8 cellular contexts compared by ENCODE assay signal in the genomic region with DNA sequence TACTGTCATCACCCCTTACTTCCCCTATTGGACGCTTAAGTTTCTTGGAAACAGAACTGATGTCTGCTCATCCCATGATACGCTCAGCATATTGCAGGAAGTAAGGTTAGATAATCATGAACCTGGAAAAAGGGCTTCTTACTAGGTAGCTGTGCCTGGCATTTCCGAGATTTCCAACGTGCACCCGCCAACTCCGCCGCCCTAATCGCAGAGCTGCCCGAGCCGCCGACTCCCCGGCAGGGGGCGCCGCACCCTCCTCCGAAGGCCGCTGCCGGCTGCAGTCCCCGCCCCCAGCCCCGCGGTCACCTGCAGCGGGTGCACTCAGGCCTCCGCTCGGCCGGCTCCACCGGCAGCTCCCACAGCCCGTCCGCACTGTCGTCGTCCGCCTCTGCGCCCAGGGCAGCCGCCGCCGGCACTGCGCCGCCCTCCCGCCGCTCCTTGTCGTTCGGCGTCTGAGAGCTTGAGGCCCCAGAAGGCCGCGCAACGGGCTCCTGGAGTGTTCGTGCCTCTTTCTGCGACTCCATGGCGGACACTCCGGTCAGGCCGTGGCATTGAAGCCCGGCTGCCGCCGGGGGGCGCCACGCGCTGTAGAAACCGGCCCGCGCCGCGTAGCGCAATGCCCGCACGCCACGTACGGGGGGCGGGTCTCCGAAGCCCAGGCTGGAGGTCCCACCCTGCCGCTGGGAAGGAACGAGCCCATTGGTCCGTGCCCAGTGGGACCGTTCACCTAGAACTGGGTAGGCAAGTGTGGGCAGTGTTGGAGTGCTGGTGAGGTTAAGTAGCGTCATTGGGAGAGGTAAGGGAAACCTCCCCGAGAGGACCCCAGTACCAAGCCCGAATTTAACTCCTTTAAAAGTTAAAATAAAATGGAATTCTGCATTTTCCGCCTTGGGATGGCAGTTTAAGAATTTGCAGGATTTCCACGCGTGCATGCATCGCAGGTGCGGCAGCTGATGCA. TPM values are rescaled to one million over a fixed set of nuclear protein-coding genes. Genes with fewer than 3 reads are reported as not detected.
A peak's percentile ranks its signal among the peaks of the same experiment; 100 is the strongest.
DNase-seq lines count a peak whose midpoint lies in the region; ATAC-seq and TF ChIP-seq lines count a peak whose summit lies in the region.

A gene with protein sequence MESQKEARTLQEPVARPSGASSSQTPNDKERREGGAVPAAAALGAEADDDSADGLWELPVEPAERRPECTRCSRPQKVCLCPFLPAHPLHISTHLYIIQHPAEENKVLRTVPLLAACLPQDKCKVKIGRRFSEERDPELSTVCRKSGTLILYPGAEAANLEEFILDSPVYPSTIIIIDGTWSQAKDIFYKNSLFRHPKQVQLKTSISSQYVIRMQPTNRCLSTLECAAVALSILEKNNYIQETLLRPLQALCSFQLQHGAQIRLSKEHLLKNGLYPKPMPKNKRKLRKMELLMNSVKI (minus strand): TSS at position 560 of the 958 bp plus-strand sequence. CDS start 36 bp downstream, at position 524.

- CTCF ChIA-PET in PC-9 (lab: Charles Lee): interaction anchor here (0.6 to 2.0 kb wide), 4 partner anchors 346 to 1686 kb away, joined by 4 to 13 read pairs (median 6); no protein-coding TSS in a partner anchor

- TF ChIP-seq POLR2A in esophagus muscularis mucosa (IDR thresholded peaks at IDR 0.05; ENCODE audit: low read depth): no peak

- H3K4me2 ChIP-seq in DOHH2 (ENCODE audit: low read length) (peak within 1 kb of the TSS; percentile 76), PC-9 (peak within 1 kb of the TSS; percentile 91)

- H3K79me2 ChIP-seq in DOHH2 (ENCODE audit: control insufficient read depth, low read length) (no peaks in the 10 kb centered on the region), PC-9 (ENCODE audit: low read depth) (no peaks in the 10 kb centered on the region; the same call in 1 of the 2 replicates)

- H3K9me3 ChIP-seq in DOHH2 (ENCODE audit: control insufficient read depth, insufficient read depth, low read length): no peaks in the 10 kb centered on the region
- H3K9me3 ChIP-seq in PC-9 (ENCODE audit: insufficient read depth, low read depth): no peaks in the 10 kb centered on the region; the same call in 1 of the 2 replicates
- H3K9me3 ChIP-seq in esophagus muscularis mucosa: no peaks in the 10 kb centered on the region

- TF ChIP-seq CTCF in DOHH2 (IDR thresholded peaks at IDR 0.05; ENCODE audit: low read depth, low read length, poor library complexity, severe bottlenecking) (peak; percentile 93), PC-9 (conservative IDR thresholded peaks at IDR 0.05) (peak; percentile 90), esophagus muscularis mucosa (IDR thresholded peaks at IDR 0.05) (peak; percentile 72 to 90 (median 75))

- H4K20me1 ChIP-seq in DOHH2 (ENCODE audit: control insufficient read depth, insufficient read depth, low read depth, low read length): no peaks in the 10 kb centered on the region
- no peaks in the 10 kb centered on the region for H4K20me1 ChIP-seq in PC-9 (ENCODE audit: insufficient read depth)

- TF ChIP-seq EP300 in esophagus muscularis mucosa (IDR thresholded peaks at IDR 0.05): no peak

- no TSS peak for BruUV-seq in PC-9 (replicated peaks; lab: Mats Ljungman, UMichigan)

- H3K36me3 ChIP-seq in DOHH2 (ENCODE audit: control insufficient read depth, low read length) (no peaks in the 10 kb centered on the region), PC-9 (ENCODE audit: low read depth) (no peaks in the 10 kb centered on the region), esophagus muscularis mucosa (no peaks in the 10 kb centered on the region)

- H3K4me1 ChIP-seq in DOHH2 (ENCODE audit: control insufficient read depth, low read length) (peaks cover 22% of the 10 kb centered on the region), PC-9 (replicated peaks; ENCODE audit: insufficient read depth) (peaks cover 27% of the 10 kb centered on the region), esophagus muscularis mucosa (peaks cover 0 to 19% (median 19%) of the 10 kb centered on the region in 4 donors)

- 9% methylated on average over 18 of the region's 79 CpGs for WGBS in esophagus muscularis mucosa

- intact Hi-C loops in PC-9 (cut with micrococcal nuclease; ENCODE audit: unreplicated experiment) (loop anchor here (1.0 to 5.0 kb wide), 7 partner anchors 83 to 754 kb away; a partner anchor contains a TSS), esophagus muscularis mucosa (cut with DNase I) (loop anchor here (2.0 to 10.0 kb wide), 4 partner anchors 83 to 424 kb away; a partner anchor contains a TSS)

- POLR2A ChIA-PET in PC-9 (lab: Charles Lee; ENCODE audit: unreplicated experiment): interaction anchor here (0.5 to 0.6 kb wide), 3 partner anchors 424 to 1203 kb away, joined by 3 to 29 read pairs (median 5); no protein-coding TSS in a partner anchor

- H3K4me3 ChIP-seq in DOHH2 (ENCODE audit: low read length) (peak within 1 kb of the TSS; percentile 81), PC-9 (peak within 1 kb of the TSS; percentile 78), esophagus muscularis mucosa (peak within 1 kb of the TSS; percentile 71 to 98 (median 79))

- H3K27ac ChIP-seq in DOHH2 (ENCODE audit: low read depth, low read length): peak within 1 kb of the TSS; percentile 50
- H3K27ac ChIP-seq in PC-9: peak within 1 kb of the TSS; percentile 68
- H3K27ac ChIP-seq in esophagus muscularis mucosa (replicated peaks in 1 of 4): peak within 1 kb of the TSS; percentile 87 to 97 (median 94)

- peak; percentile 95 for ATAC-seq in GM21737 (IDR thresholded peaks at IDR 0.05; ENCODE audit: unreplicated experiment)

- H3K27me3 ChIP-seq in DOHH2 (ENCODE audit: control insufficient read depth, low read length) (no peaks in the 10 kb centered on the region), PC-9 (ENCODE audit: insufficient read depth, low read depth) (no peaks in the 10 kb centered on the region), esophagus muscularis mucosa (no peaks in the 10 kb centered on the region)

- no peaks in the 10 kb centered on the region for H3K9me2 ChIP-seq in DOHH2 (replicated peaks; ENCODE audit: control insufficient read depth, low read length)
- H3K9me2 ChIP-seq in PC-9 (ENCODE audit: insufficient read depth): no peaks in the 10 kb centered on the region

- H2AFZ ChIP-seq in PC-9: peak within 1 kb of the TSS; percentile 93

- DNase-seq in KG1 (lab: John Stamatoyannopoulos, UW): peak; percentile 70
- peak; percentile 87 to 96 for DNase-seq in PC-9
- peak; percentile 97 for DNase-seq in activated T-cell treated with anti-CD3 and anti-CD28 coated beads, Interleukin-2, amount 50 U/mL, for 48 hours
- peak; percentile 97 for DNase-seq in esophagus muscularis mucosa (ENCODE audit: extremely low spot score)
- peak; percentile 95 for DNase-seq in myocyte (ENCODE audit: low read depth)
- peak; percentile 78 to 88 for DNase-seq in stimulated activated CD8-positive, alpha-beta memory T cell treated with anti-CD3 and anti-CD28 coated beads, Interleukin-7, amount 100 ng/mL, for 4 hours (ENCODE audit: low read depth in 2 of 2)

- peaks cover 13% of the 10 kb centered on the region for H3F3A ChIP-seq in DOHH2 (ENCODE audit: control insufficient read depth, insufficient read depth)
- peaks cover 6% of the 10 kb centered on the region; the same call in 1 of the 2 replicates for H3F3A ChIP-seq in PC-9 (ENCODE audit: insufficient read depth, low read depth)

RNA-seq across cellular contexts. Expression of the gene that starts here (rescaled TPM):
- total RNA-seq in PC-9 (2021) (3.3 and 4.9 TPM in 2 replicates), esophagus muscularis mucosa (10 to 100 TPM in 1 of 4 donors, 1 to 10 TPM in 3; 7.1 to 10.5 (median 9.1) TPM), myocyte (23.8 and 24.4 TPM in 2 replicates)
- 5.2 TPM for polyA plus RNA-seq in myocyte (2012)

Comparison
In these comparisons a context has a peak if more than half of its experiments do, and no peak if none do; other contexts are left out.
1. Peak in every context shown above with its lines: DNase-seq, ATAC-seq, H3K4me3 ChIP-seq and H3K27ac ChIP-seq.